ENCODE assay signal across 8 cellular contexts in genomic region chr3:47961815-47962606, GRCh38. TPM values are rescaled to one million over a fixed set of nuclear protein-coding genes. Genes with fewer than 3 reads are reported as not detected.
DNase-seq lines count a peak whose midpoint lies in the region; ATAC-seq, FAIRE-seq and TF ChIP-seq lines count a peak whose summit lies in the region.

No MANE protein-coding gene starts in this region.

- no peaks in the 10 kb centered on the region for H3K27me3 Mint-ChIP-seq in mesothelial cell of epicardium (ENCODE audit: low read depth)
- peaks cover 2% of the 10 kb centered on the region for H3K27me3 Mint-ChIP-seq in glutamatergic neuron (ENCODE audit: unreplicated experiment)

- H3K9me3 ChIP-seq in PC-3 (ENCODE audit: low read length): no peaks in the 10 kb centered on the region
- no peaks in the 10 kb centered on the region for H3K9me3 ChIP-seq in K562 (replicated peaks; ENCODE audit: control insufficient read depth, insufficient read depth, low read depth, low read length)

- H3K27ac ChIP-seq in PC-3 (ENCODE audit: low read length): no peak overlapping the region
- H3K27ac ChIP-seq in K562 (ENCODE audit: extremely low read depth, low read depth, low read length): peak overlapping the region; percentile 48

- no peak overlapping the region for H3K9ac ChIP-seq in PC-3 (ENCODE audit: low read length)
- peak overlapping the region; percentile 0 to 15; a peak in 1 of 4 replicates for H3K9ac ChIP-seq in K562 (ENCODE audit: insufficient read depth in 1 of 2, low read depth in 2 of 2, low read length in 2 of 2)

- CTCF ChIA-PET in PC-3 (lab: Charles Lee) (interaction anchor here (0.5 to 1.0 kb wide), 2 partner anchors 86 to 124 kb away, joined by 3 read pairs; no protein-coding TSS in a partner anchor), K562 (lab: Yijun Ruan, JAX; ENCODE audit: low intra/inter-chr PET ratio) (no interaction called here)

- peak; percentile 28 for TF ChIP-seq EP300 in K562 (IDR thresholded peaks at IDR 0.05; ENCODE audit: low read length)

- no peak for TF ChIP-seq RAD21 in K562 (CRISPR knock-in tag; conservative IDR thresholded peaks at IDR 0.05 in 1 of 2, IDR thresholded peaks at IDR 0.05 in 1 of 2)

- ATAC-seq in GM21447 (IDR thresholded peaks at IDR 0.05; ENCODE audit: unreplicated experiment) (peak; percentile 63), PC-3 (no peak), K562 (peak; percentile 70), HG03520 (IDR thresholded peaks at IDR 0.05; ENCODE audit: unreplicated experiment) (no peak), GM19455 (IDR thresholded peaks at IDR 0.05; ENCODE audit: unreplicated experiment) (no peak)

- FAIRE-seq in K562 (lab: Jason Lieb, UNC): peak; percentile 40

- H3K27ac Mint-ChIP-seq in mesothelial cell of epicardium (peak overlapping the region; percentile 71), glutamatergic neuron (ENCODE audit: unreplicated experiment) (no peak overlapping the region)

- intact Hi-C loops in PC-3 (cut with micrococcal nuclease) (no loop called here), K562 (cut with micrococcal nuclease) (no loop called here)

- H3K4me1 Mint-ChIP-seq in mesothelial cell of epicardium (peaks cover 22% of the 10 kb centered on the region), glutamatergic neuron (ENCODE audit: low read depth, unreplicated experiment) (peaks cover 9% of the 10 kb centered on the region)

- BruUV-seq in PC-3 (replicated peaks; lab: Mats Ljungman, UMichigan) (no TSS peak), K562 (replicated peaks; lab: Mats Ljungman, UMichigan) (no TSS peak)

- WGBS in K562 (ENCODE audit: insufficient coverage, low coverage, missing lambda C conversion rate): 35% methylated on average over 5 of the region's 5 CpGs

- H3K4me2 ChIP-seq in PC-3 (ENCODE audit: low read length) (no peak overlapping the region), K562 (ENCODE audit: insufficient read depth, low read length) (peak overlapping the region; percentile 30)

- no peaks in the 10 kb centered on the region for H3K27me3 ChIP-seq in PC-3 (ENCODE audit: low read length)
- no peaks in the 10 kb centered on the region for H3K27me3 ChIP-seq in K562 (ENCODE audit: control insufficient read depth in 2 of 2, insufficient read depth in 2 of 2, low read length in 2 of 2)

- H3K9me3 Mint-ChIP-seq in mesothelial cell of epicardium: peaks cover 15% of the 10 kb centered on the region
- H3K9me3 Mint-ChIP-seq in glutamatergic neuron (ENCODE audit: unreplicated experiment): no peaks in the 10 kb centered on the region

- H2AFZ ChIP-seq in PC-3 (ENCODE audit: low read length) (no peak overlapping the region), K562 (ENCODE audit: low read depth, low read length) (no peak overlapping the region)

- H3K4me3 ChIP-seq in PC-3 (ENCODE audit: low read length) (no peak overlapping the region), K562 (no peak overlapping the region)

- in situ Hi-C loops in K562 (cut with MboI): no loop called here

- H3K4me1 ChIP-seq in PC-3 (ENCODE audit: insufficient read depth, low read length) (peaks cover 6% of the 10 kb centered on the region; the same call in 1 of the 2 replicates), K562 (replicated peaks in 1 of 2; ENCODE audit: control insufficient read depth in 2 of 2, insufficient read depth in 2 of 2, low read length in 2 of 2) (peaks cover 14 to 28% of the 10 kb centered on the region in 2 experiments)

- TF ChIP-seq CTCF in PC-3 (conservative IDR thresholded peaks at IDR 0.05; ENCODE audit: low read depth, low read length) (no peak), K562 (IDR thresholded peaks at IDR 0.05 in 2 of 3, conservative IDR thresholded peaks at IDR 0.05 in 1 of 3; ENCODE audit: insufficient read depth in 2 of 3, low read depth in 1 of 3, low read length in 3 of 3) (no peak), mesothelial cell of epicardium (IDR thresholded peaks at IDR 0.05; ENCODE audit: unreplicated experiment) (no peak), glutamatergic neuron (IDR thresholded peaks at IDR 0.05; ENCODE audit: partially characterized antibody, unreplicated experiment) (no peak)

- TF ChIP-seq POLR2A in K562 (conservative IDR thresholded peaks at IDR 0.05): no peak

- no peaks in the 10 kb centered on the region; the same call in 1 of the 2 replicates for H3K36me3 ChIP-seq in PC-3 (ENCODE audit: low read depth, low read length)
- H3K36me3 ChIP-seq in K562 (ENCODE audit: control insufficient read depth, insufficient read depth, low read length): no peaks in the 10 kb centered on the region

- H3F3A ChIP-seq in PC-3 (ENCODE audit: low read length, unreplicated experiment): no peaks in the 10 kb centered on the region

- H4K20me1 ChIP-seq in PC-3 (ENCODE audit: low read length): no peaks in the 10 kb centered on the region
- no peaks in the 10 kb centered on the region for H4K20me1 ChIP-seq in K562 (replicated peaks; ENCODE audit: control insufficient read depth, insufficient read depth, low read length)

- H3K4me3 Mint-ChIP-seq in mesothelial cell of epicardium: no peak overlapping the region
- H3K4me3 Mint-ChIP-seq in glutamatergic neuron (ENCODE audit: unreplicated experiment): no peak overlapping the region

- peak; percentile 14 for DNase-seq in PC-3
- peak in 2 of 4 experiments; percentile 38 to 50 for DNase-seq in K562 (ENCODE audit: extremely low read depth in 1 of 4, low spot score in 3 of 4)
- no peak for DNase-seq in mesothelial cell of epicardium (ENCODE audit: low spot score in 2 of 2, unreplicated experiment in 2 of 2)
- DNase-seq in glutamatergic neuron: no peak
- DNase-seq in NCI-H2227 (lab: John Stamatoyannopoulos, UW; ENCODE audit: unreplicated experiment): no peak

- POLR2A ChIA-PET in PC-3 (lab: Charles Lee; ENCODE audit: unreplicated experiment) (no interaction called here), K562 (lab: Yijun Ruan, JAX) (interaction anchor here (0.6 to 2.3 kb wide), 7 partner anchors 9 to 72 kb away, joined by 3 to 9 read pairs (median 3); no protein-coding TSS in a partner anchor)

- H3K79me2 ChIP-seq in PC-3 (ENCODE audit: low read length) (no peaks in the 10 kb centered on the region), K562 (ENCODE audit: control insufficient read depth, insufficient read depth, low read length) (no peaks in the 10 kb centered on the region; the same call in 2 of the 3 replicates)

- no peaks in the 10 kb centered on the region for H3K9me1 ChIP-seq in K562 (ENCODE audit: control insufficient read depth, insufficient read depth, low read length)

- H3K36me3 Mint-ChIP-seq in mesothelial cell of epicardium: peaks cover 20% of the 10 kb centered on the region
- H3K36me3 Mint-ChIP-seq in glutamatergic neuron (ENCODE audit: unreplicated experiment): no peaks in the 10 kb centered on the region

- H3K9me2 ChIP-seq in PC-3 (replicated peaks; ENCODE audit: low read length): no peaks in the 10 kb centered on the region

TF ChIP-seq in K562, 482 proteins besides CTCF, POLR2A, EP300 and RAD21 (continues in another document):
- TF ChIP-seq MTA1 (IDR thresholded peaks at IDR 0.05; ENCODE audit: borderline replicate concordance): no peak
- TF ChIP-seq ZNF316 (IDR thresholded peaks at IDR 0.05): no peak
- TF ChIP-seq HNRNPLL (IDR thresholded peaks at IDR 0.05; ENCODE audit: low read depth, low read length, poor library complexity, severe bottlenecking): no peak
- TF ChIP-seq, protein P1, sequence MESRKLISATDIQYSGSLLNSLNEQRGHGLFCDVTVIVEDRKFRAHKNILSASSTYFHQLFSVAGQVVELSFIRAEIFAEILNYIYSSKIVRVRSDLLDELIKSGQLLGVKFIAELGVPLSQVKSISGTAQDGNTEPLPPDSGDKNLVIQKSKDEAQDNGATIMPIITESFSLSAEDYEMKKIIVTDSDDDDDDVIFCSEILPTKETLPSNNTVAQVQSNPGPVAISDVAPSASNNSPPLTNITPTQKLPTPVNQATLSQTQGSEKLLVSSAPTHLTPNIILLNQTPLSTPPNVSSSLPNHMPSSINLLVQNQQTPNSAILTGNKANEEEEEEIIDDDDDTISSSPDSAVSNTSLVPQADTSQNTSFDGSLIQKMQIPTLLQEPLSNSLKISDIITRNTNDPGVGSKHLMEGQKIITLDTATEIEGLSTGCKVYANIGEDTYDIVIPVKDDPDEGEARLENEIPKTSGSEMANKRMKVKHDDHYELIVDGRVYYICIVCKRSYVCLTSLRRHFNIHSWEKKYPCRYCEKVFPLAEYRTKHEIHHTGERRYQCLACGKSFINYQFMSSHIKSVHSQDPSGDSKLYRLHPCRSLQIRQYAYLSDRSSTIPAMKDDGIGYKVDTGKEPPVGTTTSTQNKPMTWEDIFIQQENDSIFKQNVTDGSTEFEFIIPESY (CRISPR knock-in tag; IDR thresholded peaks at IDR 0.05): no peak
- peak; percentile 7 for TF ChIP-seq DACH1 (IDR thresholded peaks at IDR 0.05; ENCODE audit: partially characterized antibody)
- no peak for TF ChIP-seq ZNF436 (CRISPR knock-in tag; IDR thresholded peaks at IDR 0.05)
- TF ChIP-seq CBX5 (IDR thresholded peaks at IDR 0.05; ENCODE audit: borderline replicate concordance, low read depth): no peak
- TF ChIP-seq HDAC1 (IDR thresholded peaks at IDR 0.05): no peak
- no peak for TF ChIP-seq KDM4B (IDR thresholded peaks at IDR 0.05; ENCODE audit: borderline replicate concordance in 2 of 2, low read depth in 1 of 2)
- TF ChIP-seq FOXK2 (conservative IDR thresholded peaks at IDR 0.05 in 1 of 2, IDR thresholded peaks at IDR 0.05 in 1 of 2; ENCODE audit: low read depth in 2 of 2): no peak
- no peak for TF ChIP-seq SMAD3 (CRISPR knock-in tag; conservative IDR thresholded peaks at IDR 0.05)

RNA-seq across cellular contexts. Expression of gene MAP4, which starts 54.2 kb away (rescaled TPM):
- total RNA-seq in PC-3 (2014; rRNA removed) (108 and 128 TPM in 2 replicates), K562 (2014; rRNA removed) (34.6 and 40.4 TPM in 2 replicates), K562 (2014; rRNA removed; fragmentation: Illumina TruSeq; extraction: Trizol) (36.8 and 43.5 TPM in 2 replicates), K562 (2015; rRNA removed; fragmentation: Illumina TruSeq; extraction: Trizol) (36.4 and 42.6 TPM in 2 replicates), K562 (2021) (127 and 141 TPM in 2 replicates), mesothelial cell of epicardium (153 to 160 TPM (median 158 TPM) in 3 replicates), glutamatergic neuron (ENCODE audit: unreplicated experiment) (319 TPM)
- total RNA-seq in K562 (2011; cell fraction: chromatin; rRNA removed; ENCODE audit: low replicate concordance): 226 and 367 TPM in 2 replicates
- 101 and 119 TPM in 2 replicates for total RNA-seq in K562 (2011; cell fraction: nucleolus; rRNA removed)
- total RNA-seq in K562 (2011; cell fraction: nucleoplasm; rRNA removed): 181 and 221 TPM in 2 replicates
- polyA plus RNA-seq in K562 (2011; rRNA removed) (37.5 and 84.6 TPM in 2 replicates), K562 (2014; fragmentation: Illumina TruSeq; extraction: Trizol) (101 and 107 TPM in 2 replicates), K562 (2014; fragmentation: Nextera tagmentation; extraction: Ambion mirVana) (10 to 100 TPM; 13.3 to 28.4 TPM), K562 (2014; rRNA removed) (47.5 and 60.3 TPM in 2 replicates)
- 30.2 and 30.6 TPM in 2 replicates for polyA plus RNA-seq in K562 (2011; cell fraction: cytosol; rRNA removed)
- polyA plus RNA-seq in K562 (2011; cell fraction: nucleus; rRNA removed): 121 and 136 TPM in 2 replicates
- 98.2 and 126 TPM in 2 replicates for polyA plus RNA-seq in K562 (2012)
- polyA minus RNA-seq in K562 (2011; rRNA and poly(A)+ RNA removed): 58.4 and 87.1 TPM in 2 replicates
- 71.3 and 73.1 TPM in 2 replicates for polyA minus RNA-seq in K562 (2011; cell fraction: cytosol; rRNA and poly(A)+ RNA removed)
- 34.2 and 56.4 TPM in 2 replicates for polyA minus RNA-seq in K562 (2011; cell fraction: nucleus; rRNA and poly(A)+ RNA removed)

Comparison
In these comparisons a context has a peak if more than half of its experiments do, and no peak if none do; other contexts are left out.
1. ATAC-seq: peak in GM21447 (single experiment) and K562 (single experiment); none in PC-3 (single experiment), HG03520 (single experiment) and GM19455 (single experiment).